8 cellular contexts compared by ENCODE assay signal in genomic region chr22:42299586-42300285, GRCh38. TPM values are rescaled to one million over a fixed set of nuclear protein-coding genes. Genes with fewer than 3 reads are reported as not detected.
DNase-seq lines count a peak whose midpoint lies in the region; ATAC-seq, FAIRE-seq and TF ChIP-seq lines count a peak whose summit lies in the region.

No MANE protein-coding gene starts in this region.

- no peaks in the 10 kb centered on the region for H3K27me3 ChIP-seq in SU-DHL-6 (ENCODE audit: low read length)

- peak overlapping the region; percentile 47 for H3K9ac ChIP-seq in SU-DHL-6 (ENCODE audit: low read length)

- H3K4me3 ChIP-seq in SU-DHL-6 (ENCODE audit: insufficient read depth, low read length, poor library complexity, severe bottlenecking), result peak overlapping the region; percentile 23

- H3K27me3 Mint-ChIP-seq in brain, result peaks cover 11% of the 10 kb centered on the region

- no peak for FAIRE-seq in HTR-8/SVneo (lab: Jason Lieb, UNC)

- TF ChIP-seq CTCF in GM13977 (IDR thresholded peaks at IDR 0.05; ENCODE audit: extremely low read depth, insufficient read depth, missing control alignments), result no peak
- no peak for TF ChIP-seq CTCF in SU-DHL-6 (IDR thresholded peaks at IDR 0.05; ENCODE audit: insufficient read depth, low read length, poor library complexity, severe bottlenecking)
- no peak for TF ChIP-seq CTCF in brain (conservative IDR thresholded peaks at IDR 0.05)

- H3K9me2 ChIP-seq in SU-DHL-6 (replicated peaks; ENCODE audit: insufficient read depth, low read length), result no peaks in the 10 kb centered on the region

- H3K9me3 Mint-ChIP-seq in brain, result no peaks in the 10 kb centered on the region

- peak overlapping the region; percentile 68 to 81 (median 72) for H3K4me3 Mint-ChIP-seq in brain

- no peaks in the 10 kb centered on the region for H3K9me3 ChIP-seq in SU-DHL-6 (ENCODE audit: insufficient read depth, low read length)

- peaks cover 7% of the 10 kb centered on the region for H3F3A ChIP-seq in SU-DHL-6 (ENCODE audit: insufficient read depth)

- H2AFZ ChIP-seq in SU-DHL-6 (ENCODE audit: low read depth, low read length, severe bottlenecking), result peak overlapping the region; percentile 36

- no peaks in the 10 kb centered on the region for H3K36me3 ChIP-seq in SU-DHL-6 (ENCODE audit: low read length)

- ATAC-seq in sciatic nerve, result peak; percentile 43

- peak overlapping the region; percentile 73 to 98 (median 95) for H3K27ac Mint-ChIP-seq in brain

- peak; percentile 55 for DNase-seq in GM13977 (ENCODE audit: low spot score)
- DNase-seq in sciatic nerve (ENCODE audit: low spot score), result no peak
- no peak for DNase-seq in NCI-H1930 (lab: John Stamatoyannopoulos, UW)
- no peak for DNase-seq in NCI-H2196 (lab: John Stamatoyannopoulos, UW; ENCODE audit: unreplicated experiment)
- DNase-seq in HTR-8/SVneo (ENCODE audit: insufficient read length, low spot score), result no peak
- DNase-seq in RKO (ENCODE audit: low spot score), result no peak

- H3K27ac ChIP-seq in SU-DHL-6 (ENCODE audit: low read depth, low read length), result peak overlapping the region; percentile 83

- H4K20me1 ChIP-seq in SU-DHL-6 (ENCODE audit: low read depth, low read length), result no peaks in the 10 kb centered on the region

- intact Hi-C loops in sciatic nerve (cut with DNase I), result no loop called here

- no peaks in the 10 kb centered on the region for H3K79me2 ChIP-seq in SU-DHL-6 (ENCODE audit: insufficient read depth, low read length)

- no peaks in the 10 kb centered on the region for H3K36me3 Mint-ChIP-seq in brain

- in situ Hi-C loops in GM13977 (cut with MboI; ENCODE audit: low pct_unique_long_range_greater_than_20kb, low sequenced_read_pairs, unreplicated experiment), result no loop called here

- peaks cover 95% of the 10 kb centered on the region for H3K4me1 Mint-ChIP-seq in brain

- peak overlapping the region; percentile 63 for H3K4me2 ChIP-seq in SU-DHL-6 (ENCODE audit: low read depth, low read length, poor library complexity, severe bottlenecking)

RNA-seq across cellular contexts. Expression of gene TCF20, which starts 29.3 kb away (rescaled TPM):
- polyA plus RNA-seq in brain (ENCODE audit: insufficient read depth, low read depth, low replicate concordance), result 19.3 TPM
- 46.1 TPM for total RNA-seq in sciatic nerve
